In the genomic region with DNA sequence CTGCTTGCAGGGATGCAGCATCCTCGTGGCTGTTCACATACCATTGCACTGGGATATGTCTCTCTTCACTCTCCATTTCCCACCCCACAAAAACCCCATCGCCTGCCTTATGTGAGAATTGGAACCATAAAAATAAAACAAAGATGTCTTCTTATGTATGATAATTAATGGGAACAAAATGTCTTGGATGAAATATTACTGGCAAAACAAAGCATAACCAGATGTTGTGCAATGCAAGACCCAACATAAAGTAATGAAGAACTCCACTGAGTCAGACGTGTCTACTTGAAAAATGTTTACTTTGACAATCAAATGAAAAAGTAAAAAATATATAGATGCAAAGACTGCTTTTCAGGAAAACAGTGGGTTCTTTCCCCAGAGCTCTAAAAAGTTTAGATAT, we compare ENCODE assay signal across 25 cellular contexts.
"Had no signal": no experiment of that assay in that cellular context is flagged by ENCODE, and none has a peak within 500 bp of the region (broad histone marks: within the 10 kb centered on the region; RNA-seq: fewer than 3 reads in every experiment).

No MANE protein-coding gene starts in this region.

- FAIRE-seq: HepG2 had no signal

- H3K4me1 ChIP-seq: Peyer's patch had no signal

- H3K36me3 Mint-ChIP-seq: activated naive CD4-positive, alpha-beta T cell treated with anti-CD3 and anti-CD28 coated beads, Interleukin-2, amount 50 U/mL, for 72 hours; WTC11 had no signal

- H3K27me3 ChIP-seq: Peyer's patch, SJSA1 had no signal

- H3K4me3 ChIP-seq: Peyer's patch, SJSA1 had no signal

- ATAC-seq: activated CD8-positive, alpha-beta T cell treated with anti-CD3 and anti-CD28 coated beads, Interleukin-2, amount 10 ng/mL, durations not matched to agents 7 days and 5 days; activated naive CD4-positive, alpha-beta T cell treated with anti-CD3 and anti-CD28 coated beads, Interleukin-2, amount 50 U/mL, for 72 hours; activated naive CD8-positive, alpha-beta T cell treated with anti-CD3 and anti-CD28 coated beads, Interleukin-2, amount 50 U/mL, for 24 hours; HepG2; T-helper 17 cell; WTC11 had no signal

- DNase-seq: activated CD4-positive, alpha-beta T cell treated with anti-CD3 and anti-CD28 coated beads for 48 hours; activated CD4-positive, alpha-beta T cell treated with anti-CD3 and anti-CD28 coated beads, Interleukin-2, amount 50 U/mL, for 4 hours; activated CD4-positive, CD25-positive, alpha-beta regulatory T cell treated with anti-CD3 and anti-CD28 coated beads, Interleukin-2, amount 50 U/mL, for 72 hours; activated CD8-positive, alpha-beta T cell treated with anti-CD3 and anti-CD28 coated beads, Interleukin-2, amount 10 ng/mL, durations not matched to agents 7 days and 5 days; activated effector memory CD4-positive, alpha-beta T cell treated with anti-CD3 and anti-CD28 coated beads, Interleukin-2, amount 50 U/mL, for 16 hours; activated naive CD4-positive, alpha-beta T cell treated with Interleukin-2 at 50 U/mL for 16 hours; activated naive CD8-positive, alpha-beta T cell treated with anti-CD3 and anti-CD28 coated beads, Interleukin-2, amount 50 U/mL, for 24 hours; activated T-cell treated with anti-CD3 and anti-CD28 coated beads, Interleukin-2, amount 50 U/mL, for 24 hours; MM.1S; NCI-H1105; NCI-H1436; NCI-H1694 treated with DMSO at 0.1 percent for 48 hours; NCI-H2029 treated with DMSO at 0.1 percent for 48 hours; NCI-H510A treated with DMSO at 0.1 percent for 48 hours; NCI-H69; NK-92 treated with Interleukin-12 subunit alpha and Interleukin-12 subunit beta, amount 100 ng/mL, for 24 hours; Peyer's patch; Right ventricle myocardium superior; T-helper 17 cell; T-helper 9 cell had no signal

- H3K36me3 ChIP-seq: Peyer's patch, SJSA1 had no signal

- H3K9me3 ChIP-seq: Peyer's patch, SJSA1 had no signal

- H3K4me3 Mint-ChIP-seq: activated CD8-positive, alpha-beta T cell treated with anti-CD3 and anti-CD28 coated beads, Interleukin-2, amount 10 ng/mL, durations not matched to agents 7 days and 5 days; activated naive CD8-positive, alpha-beta T cell treated with anti-CD3 and anti-CD28 coated beads, Interleukin-2, amount 50 U/mL, for 24 hours; activated T-cell treated with anti-CD3 and anti-CD28 coated beads, Interleukin-2, amount 50 U/mL, for 24 hours; T-helper 17 cell; WTC11 had no signal

- H3K27me3 Mint-ChIP-seq: activated naive CD8-positive, alpha-beta T cell treated with anti-CD3 and anti-CD28 coated beads, Interleukin-2, amount 50 U/mL, for 24 hours; activated T-cell treated with anti-CD3 and anti-CD28 coated beads, Interleukin-2, amount 50 U/mL, for 24 hours; T-helper 17 cell had no signal

- H3K4me1 Mint-ChIP-seq: activated naive CD8-positive, alpha-beta T cell treated with anti-CD3 and anti-CD28 coated beads, Interleukin-2, amount 50 U/mL, for 24 hours; T-helper 17 cell had no signal

- H3K27ac ChIP-seq: Peyer's patch, RWPE1, SJSA1 had no signal

- H3K27ac Mint-ChIP-seq: activated CD8-positive, alpha-beta T cell treated with anti-CD3 and anti-CD28 coated beads, Interleukin-2, amount 10 ng/mL, durations not matched to agents 7 days and 5 days; activated naive CD4-positive, alpha-beta T cell treated with anti-CD3 and anti-CD28 coated beads, Interleukin-2, amount 50 U/mL, for 72 hours; activated naive CD8-positive, alpha-beta T cell treated with anti-CD3 and anti-CD28 coated beads, Interleukin-2, amount 50 U/mL, for 24 hours; activated T-cell treated with anti-CD3 and anti-CD28 coated beads, Interleukin-2, amount 50 U/mL, for 24 hours; T-helper 17 cell; WTC11 had no signal
